16 cellular contexts compared by ENCODE assay signal in genomic region chr1:177983087-177983823, GRCh38. TPM values are rescaled to one million over a fixed set of nuclear protein-coding genes. Genes with fewer than 3 reads are reported as not detected.
DNase-seq lines count a peak whose midpoint lies in the region; ATAC-seq, FAIRE-seq and TF ChIP-seq lines count a peak whose summit lies in the region.
"Had no signal": no experiment of that assay in that cellular context is flagged by ENCODE, and none has a peak within 500 bp of the region (broad histone marks: within the 10 kb centered on the region; RNA-seq: fewer than 3 reads in every experiment).

No MANE protein-coding gene starts in this region.

- no peak overlapping the region for H2BK120ac ChIP-seq in H9 (ENCODE audit: low read depth, low read length, poor library complexity, severe bottlenecking)

- no peak overlapping the region for H3K14ac ChIP-seq in H9 (ENCODE audit: insufficient read depth, low read length)

- H3K9me3 ChIP-seq in pancreas (no peaks in the 10 kb centered on the region), H9 (ENCODE audit: control insufficient read depth, low read depth, low read length) (no peaks in the 10 kb centered on the region)
- H3K9me3 ChIP-seq: BLaER1 treated with 17β-estradiol and CSF1 and Interleukin-3, amounts not matched to agents 10 nM and 100 nM; prostate gland had no signal

- H3T11ph ChIP-seq in H9 (ENCODE audit: low read length): no peak overlapping the region

- no peaks in the 10 kb centered on the region; a peak in 1 of 5 replicates for H3K9me3 Mint-ChIP-seq in H9
- H3K9me3 Mint-ChIP-seq: activated CD4-positive, alpha-beta memory T cell treated with anti-CD3 and anti-CD28 coated beads for 36 hours; T-helper 2 cell treated with Interferon-gamma antibody and Interleukin-4, amounts not matched to agents 5 μg/mL and 100 μg/mL, for 36 hours had no signal

- peaks cover 2 to 13% of the 10 kb centered on the region in 2 experiments; a peak in 3 of 4 replicates for H3K4me1 Mint-ChIP-seq in H9

- no peaks in the 10 kb centered on the region; the same call in 1 of the 2 replicates for H3K27me3 Mint-ChIP-seq in H9 (ENCODE audit: low read depth)
- H3K27me3 Mint-ChIP-seq: activated CD4-positive, alpha-beta memory T cell treated with anti-CD3 and anti-CD28 coated beads for 36 hours had no signal

- DNase-seq in DMS 273 treated with DMSO at 0.1 percent for 48 hours (lab: John Stamatoyannopoulos, UW) (peak; percentile 91), NCI-H524 (lab: John Stamatoyannopoulos, UW) (peak; percentile 57 to 73), fibroblast of peridontal ligament (ENCODE audit: extremely low read depth) (peak; percentile 25), pancreas (peak in 1 of 6 donors; percentile 31), H9 (no peak), GM03348 (ENCODE audit: low spot score) (no peak), NCI-H2196 treated with DMSO at 0.1 percent for 48 hours (lab: John Stamatoyannopoulos, UW; ENCODE audit: unreplicated experiment) (no peak)
- DNase-seq: activated CD4-positive, alpha-beta memory T cell treated with anti-CD3 and anti-CD28 coated beads for 36 hours; activated gamma-delta T cell treated with Interleukin-2 at 50 U/mL for 16 hours; stimulated activated naive CD8-positive, alpha-beta T cell treated with anti-CD3 and anti-CD28 coated beads, Interleukin-15, Interleukin-2, amounts not matched to agents 100 U/mL and 50 U/mL, for 24 hours had no signal

- no peak overlapping the region for H2BK5ac ChIP-seq in H9 (ENCODE audit: insufficient read length, low read length)

- no peak overlapping the region for H3K4me3 Mint-ChIP-seq in H9
- H3K4me3 Mint-ChIP-seq: activated CD4-positive, alpha-beta memory T cell treated with anti-CD3 and anti-CD28 coated beads for 36 hours; T-helper 2 cell treated with Interferon-gamma antibody and Interleukin-4, amounts not matched to agents 5 μg/mL and 100 μg/mL, for 36 hours had no signal

- no peak overlapping the region for H2AK5ac ChIP-seq in H9 (ENCODE audit: insufficient read length, low read length)

- no peak overlapping the region for H3K4me2 ChIP-seq in H9 (ENCODE audit: insufficient read depth, insufficient read length, low read length)
- H3K4me2 ChIP-seq: BLaER1 treated with 17β-estradiol and CSF1 and Interleukin-3, amounts not matched to agents 10 nM and 100 nM had no signal

- no peaks in the 10 kb centered on the region for H3K79me1 ChIP-seq in H9 (ENCODE audit: insufficient read depth, low read depth, low read length, poor library complexity, severe bottlenecking)

- no peak overlapping the region for H4K5ac ChIP-seq in H9 (ENCODE audit: insufficient read length, low read depth, low read length)

- H3K56ac ChIP-seq in H9 (ENCODE audit: insufficient read length, low read depth, low read length): no peak overlapping the region

- H2BK12ac ChIP-seq in H9 (ENCODE audit: insufficient read length, low read depth, low read length): no peak overlapping the region

- no peak overlapping the region for H3K4ac ChIP-seq in H9 (ENCODE audit: low read depth, low read length)

- H3K27ac Mint-ChIP-seq in H9: no peak overlapping the region
- H3K27ac Mint-ChIP-seq: activated CD4-positive, alpha-beta memory T cell treated with anti-CD3 and anti-CD28 coated beads for 36 hours; T-helper 2 cell treated with Interferon-gamma antibody and Interleukin-4, amounts not matched to agents 5 μg/mL and 100 μg/mL, for 36 hours had no signal

- H3K18ac ChIP-seq in H9 (ENCODE audit: insufficient read length, low read depth, low read length): no peak overlapping the region

- H3K36me3 ChIP-seq in pancreas: no peaks in the 10 kb centered on the region
- H3K36me3 ChIP-seq: BLaER1 treated with 17β-estradiol and CSF1 and Interleukin-3, amounts not matched to agents 10 nM and 100 nM; cardiac muscle cell; prostate gland had no signal

- no peak overlapping the region for H4K8ac ChIP-seq in H9 (replicated peaks; ENCODE audit: insufficient read length, low read depth, low read length)

- H3K79me2 ChIP-seq in H9 (ENCODE audit: insufficient read depth, low read length): no peaks in the 10 kb centered on the region

- H3K27ac ChIP-seq in pancreas: peak overlapping the region; percentile 14 to 69 (median 40)
- no peak overlapping the region for H3K27ac ChIP-seq in H9 (ENCODE audit: insufficient read length, low read depth, low read length)
- H3K27ac ChIP-seq: BLaER1 treated with 17β-estradiol and CSF1 and Interleukin-3, amounts not matched to agents 10 nM and 100 nM; cardiac muscle cell; prostate gland had no signal

- ATAC-seq in pancreas (peak; percentile 62 to 76 (median 72)), GM19467 (IDR thresholded peaks at IDR 0.05; ENCODE audit: unreplicated experiment) (no peak)
- ATAC-seq: stimulated activated naive CD8-positive, alpha-beta T cell treated with anti-CD3 and anti-CD28 coated beads, Interleukin-15, Interleukin-2, amounts not matched to agents 100 U/mL and 50 U/mL, for 24 hours had no signal

- H3K27me3 ChIP-seq in pancreas (no peaks in the 10 kb centered on the region), H9 (ENCODE audit: insufficient read depth, low read length) (no peaks in the 10 kb centered on the region)
- H3K27me3 ChIP-seq: BLaER1 treated with 17β-estradiol and CSF1 and Interleukin-3, amounts not matched to agents 10 nM and 100 nM; cardiac muscle cell had no signal

- peak overlapping the region in 2 of 4 donors; percentile 20 to 40 for H3K4me3 ChIP-seq in pancreas
- H3K4me3 ChIP-seq: BLaER1 treated with 17β-estradiol and CSF1 and Interleukin-3, amounts not matched to agents 10 nM and 100 nM; cardiac muscle cell; prostate gland had no signal

- H4K91ac ChIP-seq in H9 (ENCODE audit: insufficient read length, low read depth, low read length): no peak overlapping the region

- H3K23ac ChIP-seq in H9 (ENCODE audit: insufficient read length, low read depth, low read length): no peak overlapping the region

- 52 to 54% methylated on average over 7 of the region's 7 CpGs for WGBS in pancreas, 2 donors
- no CpG with 5 or more reads among the region's 7 CpGs for WGBS in H9 (ENCODE audit: extremely low coverage, insufficient read length, low lambda C conversion rate)

- no peak overlapping the region for H3K9ac ChIP-seq in H9 (ENCODE audit: extremely low read depth, insufficient read length, low read length)
- H3K9ac ChIP-seq: BLaER1 treated with 17β-estradiol and CSF1 and Interleukin-3, amounts not matched to agents 10 nM and 100 nM had no signal

- H2AFZ ChIP-seq in H9 (ENCODE audit: low read length): no peak overlapping the region

- H3K23me2 ChIP-seq in H9 (ENCODE audit: insufficient read length, low read depth, low read length, poor library complexity, severe bottlenecking): no peaks in the 10 kb centered on the region

- H3K4me1 ChIP-seq in pancreas (no peaks in the 10 kb centered on the region), H9 (ENCODE audit: insufficient read depth, low read length) (no peaks in the 10 kb centered on the region)
- H3K4me1 ChIP-seq: BLaER1 treated with 17β-estradiol and CSF1 and Interleukin-3, amounts not matched to agents 10 nM and 100 nM; prostate gland had no signal

- H2BK20ac ChIP-seq in H9 (ENCODE audit: low read depth, low read length, poor library complexity, severe bottlenecking): no peak overlapping the region

- no peaks in the 10 kb centered on the region for H3K36me3 Mint-ChIP-seq in H9 (ENCODE audit: insufficient read depth in 1 of 3, low read depth in 3 of 3)
- H3K36me3 Mint-ChIP-seq: activated CD4-positive, alpha-beta memory T cell treated with anti-CD3 and anti-CD28 coated beads for 36 hours had no signal

- H2BK15ac ChIP-seq in H9 (ENCODE audit: low read depth, low read length): no peak overlapping the region

- intact Hi-C loops in pancreas (cut with DNase I): no loop called here

- FAIRE-seq in pancreas (lab: Jason Lieb, UNC): no peak
- FAIRE-seq: GM12892 had no signal

- TF ChIP-seq CTCF in pancreas (IDR thresholded peaks at IDR 0.05): no peak
- no peak for TF ChIP-seq CTCF in H9 (conservative IDR thresholded peaks at IDR 0.05)

- no peaks in the 10 kb centered on the region for H4K20me1 ChIP-seq in H9 (ENCODE audit: control insufficient read depth, insufficient read depth, insufficient read length)
- H4K20me1 ChIP-seq: BLaER1 treated with 17β-estradiol and CSF1 and Interleukin-3, amounts not matched to agents 10 nM and 100 nM had no signal

RNA-seq across cellular contexts. Expression of gene SEC16B, which starts 13.4 kb away (rescaled TPM):
- total RNA-seq in pancreas (1 to 10 TPM; 2.8 to 7.2 (median 4.0) TPM), H9 (2021) (0.70 and 0.83 TPM in 2 replicates)
- 10 to 100 TPM; 14.0 to 16.9 TPM for polyA plus RNA-seq in pancreas
- total RNA-seq: activated CD4-positive, alpha-beta memory T cell treated with anti-CD3 and anti-CD28 coated beads for 36 hours had no signal

Comparison
In these comparisons a context has a peak if more than half of its experiments do, and no peak if none do; other contexts are left out.
1. DNase-seq: peak in DMS 273 treated with DMSO at 0.1 percent for 48 hours (single experiment), NCI-H524 (2 of 2) and fibroblast of peridontal ligament (single experiment); none in H9 (single experiment), GM03348 (single experiment) and NCI-H2196 treated with DMSO at 0.1 percent for 48 hours (single experiment).